Comparison of ENCODE assay signal across 8 cellular contexts in the genomic region with DNA sequence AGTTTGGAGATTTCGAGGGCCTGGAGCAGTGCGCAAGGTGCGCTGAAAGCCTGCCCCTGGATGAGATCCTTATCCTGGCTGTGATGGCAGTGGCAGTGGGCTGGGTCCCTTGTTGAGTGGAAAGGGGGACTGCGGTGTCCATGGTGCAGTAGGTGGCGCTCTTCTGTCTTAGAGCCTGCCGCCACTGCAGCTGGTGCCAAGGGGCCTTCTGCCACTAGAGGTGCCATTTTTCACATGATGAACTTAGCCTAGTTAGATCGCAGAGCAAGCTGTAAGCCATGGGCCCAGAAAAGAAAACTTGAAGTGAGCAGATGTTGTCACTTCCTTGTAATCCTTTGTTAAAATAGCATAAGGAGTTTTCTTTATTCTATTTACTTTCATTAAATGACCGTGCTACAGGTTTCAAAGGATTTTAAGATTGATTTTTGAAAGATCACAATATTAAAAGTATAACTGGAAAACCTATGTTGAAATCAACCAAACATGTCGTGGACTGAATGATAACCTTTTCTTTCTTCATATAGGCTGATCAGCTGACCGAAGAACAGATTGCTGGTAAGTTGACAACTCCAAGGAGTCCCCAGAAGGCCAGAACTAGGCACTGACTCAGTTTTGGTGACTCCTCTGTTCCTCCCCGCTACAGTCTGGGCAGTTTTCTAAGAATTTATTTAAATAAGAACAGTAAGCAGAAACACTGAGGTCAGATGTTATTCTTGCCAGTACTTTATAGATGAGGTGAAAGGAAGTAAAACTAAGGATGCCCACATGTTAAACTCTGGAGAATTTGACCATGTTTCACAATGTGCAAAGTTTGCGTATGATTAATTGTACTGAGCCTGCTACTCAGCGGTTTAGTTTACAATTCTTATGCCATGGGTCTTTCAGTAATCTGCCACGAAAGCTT. TPM values are rescaled to one million over a fixed set of nuclear protein-coding genes. Genes with fewer than 3 reads are reported as not detected.
DNase-seq lines count a peak whose midpoint lies in the region; ATAC-seq and TF ChIP-seq lines count a peak whose summit lies in the region.

No MANE protein-coding gene starts in this region.

- no peaks in the 10 kb centered on the region for H3K9me3 Mint-ChIP-seq in CD14-positive monocyte

- DNase-seq in CD14-positive monocyte (ENCODE audit: low spot score) (peak; percentile 82), NCI-H748 (lab: John Stamatoyannopoulos, UW; ENCODE audit: unreplicated experiment) (peak; percentile 96), dermis microvascular lymphatic vessel endothelial cell (ENCODE audit: low read depth in 2 of 2) (peak; percentile 85 to 95), lung microvascular endothelial cell (ENCODE audit: low read depth in 2 of 2) (peak; percentile 95 to 96)
- DNase-seq in activated CD4-positive, alpha-beta T cell treated with anti-CD3 and anti-CD28 coated beads, Interleukin-2, amount 50 U/mL, for 48 hours = peak; percentile 78 to 87
- peak; percentile 55 to 68 (median 62) for DNase-seq in stimulated activated CD4-positive, alpha-beta T cell treated with anti-CD3 and anti-CD28 coated beads, TNF-alpha, amount 100 ng/mL, for 1 hour (ENCODE audit: low read depth in 3 of 3, low spot score in 1 of 3)

- ATAC-seq in GM19395 (IDR thresholded peaks at IDR 0.05; ENCODE audit: unreplicated experiment) (peak; percentile 60), HG03558 (IDR thresholded peaks at IDR 0.05; ENCODE audit: extremely low read depth, unreplicated experiment) (peak; percentile 35)

- peaks cover 46 to 49% of the 10 kb centered on the region in 2 donors for H3K36me3 Mint-ChIP-seq in CD14-positive monocyte

- TF ChIP-seq CTCF in CD14-positive monocyte (IDR thresholded peaks at IDR 0.05) = peak; percentile 100

- H3K27me3 Mint-ChIP-seq in CD14-positive monocyte (ENCODE audit: low read depth in 3 of 3) = peaks cover 0 to 1% (median 0%) of the 10 kb centered on the region in 3 donors

- intact Hi-C loops in CD14-positive monocyte (cut with micrococcal nuclease) = loop anchor here (1.0 to 10.0 kb wide), 8 partner anchors 16 to 447 kb away; a partner anchor contains a TSS

- peaks cover 46% of the 10 kb centered on the region for H3K4me1 Mint-ChIP-seq in CD14-positive monocyte

- peak overlapping the region; percentile 68 to 95 (median 81) for H3K27ac Mint-ChIP-seq in CD14-positive monocyte

- H3K4me3 Mint-ChIP-seq in CD14-positive monocyte = peak overlapping the region; percentile 59 to 60

RNA-seq across cellular contexts. Expression of a gene that starts 3.0 kb away (rescaled TPM):
- polyA plus RNA-seq in CD14-positive monocyte = 100 to 1,000 TPM; 906 to 912 TPM
- total RNA-seq in dermis microvascular lymphatic vessel endothelial cell = 1,137 and 1,375 TPM in 2 replicates
- 1,344 and 1,414 TPM in 2 replicates for total RNA-seq in lung microvascular endothelial cell

Comparison
In these comparisons a context has a peak if more than half of its experiments do, and no peak if none do; other contexts are left out.
1. Peak in every context shown above with its lines: DNase-seq and ATAC-seq.